ENCODE assay signal across 8 cellular contexts in genomic region chr2:44291281-44292248, GRCh38. TPM values are rescaled to one million over a fixed set of nuclear protein-coding genes. Genes with fewer than 3 reads are reported as not detected.
DNase-seq lines count a peak whose midpoint lies in the region; ATAC-seq and TF ChIP-seq lines count a peak whose summit lies in the region.

No MANE protein-coding gene starts in this region.

- no peaks in the 10 kb centered on the region for H3K36me3 Mint-ChIP-seq in activated naive CD4-positive, alpha-beta T cell treated with anti-CD3 and anti-CD28 coated beads for 36 hours (ENCODE audit: low read depth)
- no peaks in the 10 kb centered on the region for H3K36me3 Mint-ChIP-seq in activated naive CD4-positive, alpha-beta T cell treated with anti-CD3 and anti-CD28 coated beads, Interleukin-2, amount 10 ng/mL, durations not matched to agents 7 days and 5 days

- WGBS in right lobe of liver (ENCODE audit: insufficient coverage, low coverage, low lambda C conversion rate, missing lambda C conversion rate), result 19% methylated on average over 5 of the region's 8 CpGs

- peak overlapping the region in 1 of 3 donors; percentile 12 for H3K4me3 ChIP-seq in right lobe of liver

- H3K27me3 Mint-ChIP-seq in activated naive CD4-positive, alpha-beta T cell treated with anti-CD3 and anti-CD28 coated beads for 36 hours (ENCODE audit: low read depth), result no peaks in the 10 kb centered on the region
- peaks cover 6% of the 10 kb centered on the region for H3K27me3 Mint-ChIP-seq in activated naive CD4-positive, alpha-beta T cell treated with anti-CD3 and anti-CD28 coated beads, Interleukin-2, amount 10 ng/mL, durations not matched to agents 7 days and 5 days

- TF ChIP-seq POLR2A in right lobe of liver (IDR thresholded peaks at IDR 0.05), result peak; percentile 39

- peak; percentile 70 to 77 (median 74) for TF ChIP-seq CTCF in right lobe of liver (IDR thresholded peaks at IDR 0.05)

- peak overlapping the region; percentile 28 to 86 (median 62) for H3K27ac ChIP-seq in right lobe of liver

- H3K9me3 ChIP-seq in right lobe of liver, result no peaks in the 10 kb centered on the region

- no peak overlapping the region for H3K4me3 Mint-ChIP-seq in activated naive CD4-positive, alpha-beta T cell treated with anti-CD3 and anti-CD28 coated beads for 36 hours
- no peak overlapping the region for H3K4me3 Mint-ChIP-seq in activated naive CD4-positive, alpha-beta T cell treated with anti-CD3 and anti-CD28 coated beads, Interleukin-2, amount 10 ng/mL, durations not matched to agents 7 days and 5 days

- peak; percentile 16 for DNase-seq in activated naive CD4-positive, alpha-beta T cell treated with anti-CD3 and anti-CD28 coated beads for 36 hours
- no peak for DNase-seq in activated naive CD4-positive, alpha-beta T cell treated with anti-CD3 and anti-CD28 coated beads, Interleukin-2, amount 10 ng/mL, durations not matched to agents 7 days and 5 days
- peak; percentile 70 to 88 for DNase-seq in NCI-H524 (lab: John Stamatoyannopoulos, UW)
- peak; percentile 26 for DNase-seq in cerebellum (ENCODE audit: low spot score)
- DNase-seq in right lobe of liver, result peak; percentile 65 to 87 (median 82)
- no peak for DNase-seq in NCI-H128 (lab: John Stamatoyannopoulos, UW; ENCODE audit: unreplicated experiment)
- DNase-seq in GDM1 (lab: John Stamatoyannopoulos, UW), result no peak

- peaks cover 0 to 54% (median 24%) of the 10 kb centered on the region in 4 donors for H3K4me1 ChIP-seq in right lobe of liver

- H3K9me3 Mint-ChIP-seq in activated naive CD4-positive, alpha-beta T cell treated with anti-CD3 and anti-CD28 coated beads for 36 hours, result no peaks in the 10 kb centered on the region
- no peaks in the 10 kb centered on the region for H3K9me3 Mint-ChIP-seq in activated naive CD4-positive, alpha-beta T cell treated with anti-CD3 and anti-CD28 coated beads, Interleukin-2, amount 10 ng/mL, durations not matched to agents 7 days and 5 days

- H3K27me3 ChIP-seq in right lobe of liver, result no peaks in the 10 kb centered on the region

- CTCF ChIA-PET in activated naive CD4-positive, alpha-beta T cell treated with anti-CD3 and anti-CD28 coated beads for 36 hours (lab: Charles Lee), result interaction anchor here (0.5 to 0.8 kb wide), 2 partner anchors 47 to 49 kb away, joined by 3 read pairs; no protein-coding TSS in a partner anchor
- CTCF ChIA-PET in activated naive CD4-positive, alpha-beta T cell treated with anti-CD3 and anti-CD28 coated beads, Interleukin-2, amount 10 ng/mL, durations not matched to agents 7 days and 5 days (lab: Charles Lee), result no interaction called here

- H3K36me3 ChIP-seq in right lobe of liver, result no peaks in the 10 kb centered on the region

- ATAC-seq in right lobe of liver (peak; percentile 82 to 90 (median 86)), GM21381 (IDR thresholded peaks at IDR 0.05; ENCODE audit: unreplicated experiment) (no peak)

- H3K27ac Mint-ChIP-seq in activated naive CD4-positive, alpha-beta T cell treated with anti-CD3 and anti-CD28 coated beads for 36 hours, result no peak overlapping the region
- no peak overlapping the region for H3K27ac Mint-ChIP-seq in activated naive CD4-positive, alpha-beta T cell treated with anti-CD3 and anti-CD28 coated beads, Interleukin-2, amount 10 ng/mL, durations not matched to agents 7 days and 5 days

- intact Hi-C loops in activated naive CD4-positive, alpha-beta T cell treated with anti-CD3 and anti-CD28 coated beads for 36 hours (cut with micrococcal nuclease), result loop anchor here (2.0 kb wide), 1 partner anchor 205 kb away; no protein-coding TSS in a partner anchor
- intact Hi-C loops in right lobe of liver (cut with DNase I), result loop anchor here in 1 of 2 donors (10.0 kb wide), 1 partner anchor 47 kb away; no protein-coding TSS in a partner anchor

- peaks cover 9% of the 10 kb centered on the region for H3K4me1 Mint-ChIP-seq in activated naive CD4-positive, alpha-beta T cell treated with anti-CD3 and anti-CD28 coated beads for 36 hours (ENCODE audit: low read depth)
- H3K4me1 Mint-ChIP-seq in activated naive CD4-positive, alpha-beta T cell treated with anti-CD3 and anti-CD28 coated beads, Interleukin-2, amount 10 ng/mL, durations not matched to agents 7 days and 5 days, result peaks cover 10% of the 10 kb centered on the region

RNA-seq across cellular contexts. Expression of gene SLC3A1, which starts 16.3 kb away (rescaled TPM):
- total RNA-seq in activated naive CD4-positive, alpha-beta T cell treated with anti-CD3 and anti-CD28 coated beads for 36 hours, result not detected
- total RNA-seq in cerebellum (0.73 TPM), right lobe of liver (10 to 100 TPM in 3 of 6 experiments, 1 to 10 TPM in 2, under 1 TPM in 1; 0.89 to 58.2 (median 15.3) TPM)

Comparison
In these comparisons a context has a peak if more than half of its experiments do, and no peak if none do; other contexts are left out.
1. DNase-seq: peak in activated naive CD4-positive, alpha-beta T cell treated with anti-CD3 and anti-CD28 coated beads for 36 hours (single experiment), NCI-H524 (2 of 2), cerebellum (single experiment) and right lobe of liver (3 of 3); none in activated naive CD4-positive, alpha-beta T cell treated with anti-CD3 and anti-CD28 coated beads, Interleukin-2, amount 10 ng/mL, durations not matched to agents 7 days and 5 days (single experiment), NCI-H128 (single experiment) and GDM1 (single experiment).